1 cellular context compared by ENCODE assay signal in genomic region chr19:38248421-38248820, GRCh38.
TF ChIP-seq lines count a peak whose summit lies in the region.

No MANE protein-coding gene starts in this region.

TF ChIP-seq in IMR-90, 13 proteins besides CTCF, POLR2A, EP300 and RAD21:
- TF ChIP-seq MAZ (IDR thresholded peaks at IDR 0.05; ENCODE audit: borderline replicate concordance, low read depth, low read length): no peak
- TF ChIP-seq CEBPB (IDR thresholded peaks at IDR 0.05; ENCODE audit: low read depth, low read length): no peak
- no peak for TF ChIP-seq SMC3 (IDR thresholded peaks at IDR 0.05; ENCODE audit: low read depth, low read length)
- TF ChIP-seq RFX5 (IDR thresholded peaks at IDR 0.05; ENCODE audit: low read depth, low read length): no peak
- no peak for TF ChIP-seq BHLHE40 (IDR thresholded peaks at IDR 0.05; ENCODE audit: low read depth, low read length)
- no peak for TF ChIP-seq NFE2L2 (IDR thresholded peaks at IDR 0.05; ENCODE audit: low read depth, low read length)
- no peak for TF ChIP-seq CHD1 (IDR thresholded peaks at IDR 0.05; ENCODE audit: low read depth, low read length)
- TF ChIP-seq ELK1 (IDR thresholded peaks at IDR 0.05; ENCODE audit: borderline replicate concordance, low read depth, low read length): no peak
- TF ChIP-seq MAFK (IDR thresholded peaks at IDR 0.05; ENCODE audit: low read depth, low read length): no peak
- no peak for TF ChIP-seq USF2 (IDR thresholded peaks at IDR 0.05; ENCODE audit: low read depth, low read length)
